Comparison of ENCODE assay signal across 21 cellular contexts in the genomic region with DNA sequence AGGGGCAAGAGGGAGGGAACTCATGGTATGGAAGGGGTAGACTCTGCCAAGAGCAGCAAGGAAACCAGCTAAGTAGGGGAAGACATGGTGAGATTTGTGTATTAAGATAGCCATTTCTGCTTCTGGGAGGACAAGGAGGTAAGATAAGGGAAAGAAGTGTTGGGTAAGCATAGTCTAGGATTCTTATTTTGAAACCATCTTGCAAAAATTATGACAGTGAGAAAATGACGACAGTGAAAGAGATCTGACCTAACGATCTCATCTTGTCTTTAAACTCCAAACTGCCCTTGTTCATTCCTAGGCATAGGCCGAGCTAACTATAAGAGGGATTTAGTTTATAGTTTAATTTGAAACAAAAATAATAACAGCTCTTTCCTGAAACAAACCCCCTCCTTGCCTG.
"Had no signal": no experiment of that assay in that cellular context is flagged by ENCODE, and none has a peak within 500 bp of the region (broad histone marks: within the 10 kb centered on the region; RNA-seq: fewer than 3 reads in every experiment).

No MANE protein-coding gene starts in this region.

- H3K27ac ChIP-seq: body of pancreas, heart right ventricle, lower lobe of right lung, neural progenitor cell, testis, upper lobe of left lung, WERI-Rb-1 had no signal

- H3K27me3 ChIP-seq: body of pancreas, neural progenitor cell, testis, upper lobe of left lung had no signal

- H3K9ac ChIP-seq: neural progenitor cell had no signal

- H3K4me2 ChIP-seq: neural progenitor cell had no signal

- H2AFZ ChIP-seq: neural progenitor cell had no signal

- H3K9me3 ChIP-seq: body of pancreas, testis had no signal

- DNase-seq: activated CD4-positive, alpha-beta T cell treated with anti-CD3 and anti-CD28 coated beads for 1 hour; activated CD4-positive, alpha-beta T cell treated with anti-CD3 and anti-CD28 coated beads, Interleukin-2, amount 50 U/mL, for 1 hour; activated CD8-positive, alpha-beta T cell treated with anti-CD3 and anti-CD28 coated beads, Interleukin-2, amount 10 ng/mL, durations not matched to agents 7 days and 5 days; activated gamma-delta T cell; activated naive CD4-positive, alpha-beta T cell treated with anti-CD3 and anti-CD28 coated beads, Interleukin-2, amount 50 U/mL, for 16 hours; activated naive CD8-positive, alpha-beta T cell treated with anti-CD3 and anti-CD28 coated beads, Interleukin-2, amount 50 U/mL, for 24 hours; anterior cingulate cortex; caudate nucleus; effector CD4-positive, alpha-beta T cell; heart right ventricle; kidney; lower lobe of right lung; naive thymus-derived CD8-positive, alpha-beta T cell; retina; stimulated activated CD4-positive, alpha-beta T cell treated with anti-CD3 and anti-CD28 coated beads, Interleukin-2, amount 100 ng/mL, for 48 hours; stimulated activated naive CD4-positive, alpha-beta T cell; upper lobe of left lung; WERI-Rb-1 had no signal

- H3K4me1 ChIP-seq: lower lobe of right lung, neural progenitor cell, testis, upper lobe of left lung had no signal

- H3K4me3 ChIP-seq: body of pancreas, heart right ventricle, lower lobe of right lung, neural progenitor cell, testis, upper lobe of left lung had no signal

- H3K36me3 ChIP-seq: heart right ventricle, lower lobe of right lung, neural progenitor cell, upper lobe of left lung, WERI-Rb-1 had no signal
